Comparison of ENCODE assay signal across 21 cellular contexts in genomic region chr4:122847931-122848330, GRCh38. TPM values are rescaled to one million over a fixed set of nuclear protein-coding genes. Genes with fewer than 3 reads are reported as not detected.
"Had no signal": no experiment of that assay in that cellular context is flagged by ENCODE, and none has a peak within 500 bp of the region (broad histone marks: within the 10 kb centered on the region; RNA-seq: fewer than 3 reads in every experiment).

No MANE protein-coding gene starts in this region.

- H2AFZ ChIP-seq: hepatocyte had no signal

- H3K36me3 ChIP-seq: colonic mucosa, neutrophil, suprapubic skin, thyroid gland had no signal

- H3K4me1 ChIP-seq: colonic mucosa, psoas muscle, thyroid gland had no signal

- H3K27ac Mint-ChIP-seq: naive thymus-derived CD4-positive, alpha-beta T cell; nephron progenitor cell; type B pancreatic cell had no signal

- H3K4me3 Mint-ChIP-seq: naive thymus-derived CD4-positive, alpha-beta T cell; nephron progenitor cell; type B pancreatic cell had no signal

- H3K27me3 Mint-ChIP-seq: type B pancreatic cell had no signal

- H3K27me3 ChIP-seq: colonic mucosa, hepatocyte, neutrophil, suprapubic skin, thyroid gland had no signal

- H3K4me3 ChIP-seq: colonic mucosa, hepatocyte, psoas muscle, skin epidermis, suprapubic skin, thyroid gland had no signal

- H3K9me3 Mint-ChIP-seq: type B pancreatic cell had no signal

- FAIRE-seq: endothelial cell of umbilical vein, kidney, urothelium cell line had no signal

- H3K36me3 Mint-ChIP-seq: naive thymus-derived CD4-positive, alpha-beta T cell had no signal

- H3K27ac ChIP-seq: colonic mucosa, hepatocyte, neutrophil, psoas muscle, skin epidermis, suprapubic skin, thyroid gland had no signal

- ATAC-seq: left colon; naive thymus-derived CD4-positive, alpha-beta T cell; psoas muscle; sciatic nerve had no signal

- H3K79me2 ChIP-seq: hepatocyte had no signal

- H3K4me1 Mint-ChIP-seq: naive thymus-derived CD4-positive, alpha-beta T cell had no signal

- DNase-seq: colonic mucosa; dermis blood vessel endothelial cell; foreskin melanocyte; head of caudate nucleus; kidney; left colon; naive thymus-derived CD4-positive, alpha-beta T cell; nephron progenitor cell; psoas muscle; stimulated activated CD4-positive, alpha-beta T cell treated with anti-CD3 and anti-CD28 coated beads, Interleukin-12 subunit alpha, Interleukin-12 subunit beta, amount 100 ng/mL, for 4 hours; stimulated activated CD4-positive, alpha-beta T cell treated with anti-CD3 and anti-CD28 coated beads, Interleukin-2, amount 100 ng/mL, for 48 hours; stimulated activated naive CD4-positive, alpha-beta T cell treated with Interleukin-2 at 50 U/mL for 16 hours; thyroid gland had no signal

- H3K4me2 ChIP-seq: hepatocyte had no signal

- H3K9me3 ChIP-seq: colonic mucosa, neutrophil, psoas muscle, suprapubic skin, thyroid gland had no signal

RNA-seq across cellular contexts. Expression of gene FGF2, which starts 21.3 kb away (rescaled TPM):
- polyA plus RNA-seq: naive thymus-derived CD4-positive, alpha-beta T cell had no signal
